ENCODE assay signal across 7 cellular contexts in genomic region chr14:61529360-61529759, GRCh38.
DNase-seq lines count a peak whose midpoint lies in the region; ATAC-seq and TF ChIP-seq lines count a peak whose summit lies in the region.
"Not testable (repeated sequence)": the region's sequence is repeated elsewhere in the genome, so short reads cannot be mapped to it uniquely, and the experiment has no call there.

No MANE protein-coding gene starts in this region.

- H3K4me3 ChIP-seq in GM23248; RWPE2 (ENCODE audit: severe bottlenecking); brain microvascular endothelial cell (ENCODE audit: low read depth, low read length); skeletal muscle satellite cell (ENCODE audit: low read length): not testable (repeated sequence)

- H3K4me1 Mint-ChIP-seq in activated T-cell treated with anti-CD3 and anti-CD28 coated beads, Interleukin-2, amount 50 U/mL, for 72 hours (ENCODE audit: low read depth), result peaks cover 94% of the 10 kb centered on the region
- H3K4me1 Mint-ChIP-seq in activated naive CD8-positive, alpha-beta T cell treated with anti-CD3 and anti-CD28 coated beads for 36 hours, result peaks cover 92% of the 10 kb centered on the region
- peaks cover 85 to 96% of the 10 kb centered on the region in 2 donors for H3K4me1 Mint-ChIP-seq in natural killer cell treated with Interleukin-12 subunit alpha and Interleukin-12 subunit beta and Interleukin-15 and Interleukin-18, amount 100 ng/mL, for 72 hours (ENCODE audit: low read depth in 2 of 2)

- not testable (repeated sequence) for H3K4me3 Mint-ChIP-seq in activated T-cell treated with anti-CD3 and anti-CD28 coated beads, Interleukin-2, amount 50 U/mL, for 72 hours; activated naive CD8-positive, alpha-beta T cell treated with anti-CD3 and anti-CD28 coated beads for 36 hours
- peak overlapping the region; percentile 85 for H3K4me3 Mint-ChIP-seq in natural killer cell treated with Interleukin-12 subunit alpha and Interleukin-12 subunit beta and Interleukin-15 and Interleukin-18, amount 100 ng/mL, for 72 hours

- H3K9me3 ChIP-seq in GM23248 (ENCODE audit: low read depth); RWPE2 (ENCODE audit: severe bottlenecking); skeletal muscle satellite cell (replicated peaks; ENCODE audit: low read length): not testable (repeated sequence)

- peaks cover 76% of the 10 kb centered on the region for H3K4me1 ChIP-seq in GM23248 (ENCODE audit: insufficient read depth)
- H3K4me1 ChIP-seq in RWPE2 (ENCODE audit: insufficient read depth, poor library complexity, severe bottlenecking), result peaks cover 82% of the 10 kb centered on the region
- peaks cover 67% of the 10 kb centered on the region for H3K4me1 ChIP-seq in skeletal muscle satellite cell (ENCODE audit: control insufficient read depth, insufficient read depth, low read length)

- peak overlapping the region; percentile 91 for H3K27ac Mint-ChIP-seq in activated T-cell treated with anti-CD3 and anti-CD28 coated beads, Interleukin-2, amount 50 U/mL, for 72 hours
- peak overlapping the region; percentile 93 for H3K27ac Mint-ChIP-seq in activated naive CD8-positive, alpha-beta T cell treated with anti-CD3 and anti-CD28 coated beads for 36 hours
- peak overlapping the region; percentile 100 for H3K27ac Mint-ChIP-seq in natural killer cell treated with Interleukin-12 subunit alpha and Interleukin-12 subunit beta and Interleukin-15 and Interleukin-18, amount 100 ng/mL, for 72 hours

- not testable (repeated sequence) for H3K9me2 ChIP-seq in GM23248 (ENCODE audit: insufficient read depth)

- in situ Hi-C loops in GM23248 (cut with MboI); brain microvascular endothelial cell (cut with HindIII; ENCODE audit: low pct_ligation_motif_present, low sequenced_read_pairs): not testable (repeated sequence)

- not testable (repeated sequence) for H3K27me3 ChIP-seq in GM23248 (replicated peaks; ENCODE audit: insufficient read depth); RWPE2 (ENCODE audit: insufficient read depth, poor library complexity, severe bottlenecking); brain microvascular endothelial cell (replicated peaks); skeletal muscle satellite cell (ENCODE audit: control insufficient read depth, insufficient read depth, low read length)

- peak overlapping the region; percentile 34; the same call in 1 of the 2 replicates for H3K9ac ChIP-seq in GM23248
- H3K9ac ChIP-seq in skeletal muscle satellite cell (ENCODE audit: low read depth, low read length), result peak overlapping the region; percentile 19

- H3K27ac ChIP-seq in GM23248 (peak overlapping the region; percentile 65; the same call in 1 of the 2 replicates), RWPE2 (ENCODE audit: poor library complexity, severe bottlenecking) (peak overlapping the region; percentile 99), brain microvascular endothelial cell (peak overlapping the region; percentile 83)

- H3K9me3 Mint-ChIP-seq in activated T-cell treated with anti-CD3 and anti-CD28 coated beads, Interleukin-2, amount 50 U/mL, for 72 hours; activated naive CD8-positive, alpha-beta T cell treated with anti-CD3 and anti-CD28 coated beads for 36 hours; natural killer cell treated with Interleukin-12 subunit alpha and Interleukin-12 subunit beta and Interleukin-15 and Interleukin-18, amount 100 ng/mL, for 72 hours: not testable (repeated sequence)

- not testable (repeated sequence) for H3K27me3 Mint-ChIP-seq in activated T-cell treated with anti-CD3 and anti-CD28 coated beads, Interleukin-2, amount 50 U/mL, for 72 hours (ENCODE audit: low read depth); activated naive CD8-positive, alpha-beta T cell treated with anti-CD3 and anti-CD28 coated beads for 36 hours; natural killer cell treated with Interleukin-12 subunit alpha and Interleukin-12 subunit beta and Interleukin-15 and Interleukin-18, amount 100 ng/mL, for 72 hours

- not testable (repeated sequence) for H4K20me1 ChIP-seq in GM23248 (ENCODE audit: insufficient read depth)

- H3K36me3 Mint-ChIP-seq in activated T-cell treated with anti-CD3 and anti-CD28 coated beads, Interleukin-2, amount 50 U/mL, for 72 hours (ENCODE audit: insufficient read depth in 2 of 2), result peaks cover 24 to 38% of the 10 kb centered on the region in 2 donors
- H3K36me3 Mint-ChIP-seq in activated naive CD8-positive, alpha-beta T cell treated with anti-CD3 and anti-CD28 coated beads for 36 hours, result peaks cover 79% of the 10 kb centered on the region
- peaks cover 43% of the 10 kb centered on the region for H3K36me3 Mint-ChIP-seq in natural killer cell treated with Interleukin-12 subunit alpha and Interleukin-12 subunit beta and Interleukin-15 and Interleukin-18, amount 100 ng/mL, for 72 hours

- not testable (repeated sequence) for H3K36me3 ChIP-seq in GM23248 (ENCODE audit: low read depth); RWPE2 (ENCODE audit: low read depth); brain microvascular endothelial cell (replicated peaks); skeletal muscle satellite cell (ENCODE audit: insufficient read depth, low read length)

- ATAC-seq in RWPE2 (ENCODE audit: low read depth); activated T-cell treated with anti-CD3 and anti-CD28 coated beads, Interleukin-2, amount 50 U/mL, for 72 hours (replicated peaks in 1 of 2); natural killer cell treated with Interleukin-12 subunit alpha and Interleukin-12 subunit beta and Interleukin-15 and Interleukin-18, amount 100 ng/mL, for 72 hours: not testable (repeated sequence)

- H2AFZ ChIP-seq in GM23248, result not testable (repeated sequence)

- DNase-seq in GM23248; RWPE2 (ENCODE audit: low spot score); activated T-cell treated with anti-CD3 and anti-CD28 coated beads, Interleukin-2, amount 50 U/mL, for 72 hours; activated naive CD8-positive, alpha-beta T cell treated with anti-CD3 and anti-CD28 coated beads for 36 hours; brain microvascular endothelial cell; natural killer cell treated with Interleukin-12 subunit alpha and Interleukin-12 subunit beta and Interleukin-15 and Interleukin-18, amount 100 ng/mL, for 72 hours (ENCODE audit: low spot score): not testable (repeated sequence)

- WGBS in GM23248 (ENCODE audit: low coverage in 1 of 2, low lambda C conversion rate in 2 of 2, missing lambda C conversion rate in 2 of 2), 2 experiments, result 89 to 98% methylated on average over 2 to 4 of the region's 5 CpGs

- H3F3A ChIP-seq in GM23248 (ENCODE audit: insufficient read depth), result peaks cover 56% of the 10 kb centered on the region

- H3K79me2 ChIP-seq in GM23248 (ENCODE audit: insufficient read depth), result not testable (repeated sequence)

- not testable (repeated sequence) for TF ChIP-seq CTCF in RWPE2 (IDR thresholded peaks at IDR 0.05; ENCODE audit: poor library complexity, severe bottlenecking); brain microvascular endothelial cell (IDR thresholded peaks at IDR 0.05; ENCODE audit: low read depth, low read length, missing control alignments)

- H3K4me2 ChIP-seq in GM23248 (ENCODE audit: unreplicated experiment); skeletal muscle satellite cell (ENCODE audit: low read length): not testable (repeated sequence)
